18 cellular contexts compared by ENCODE assay signal in the genomic region with DNA sequence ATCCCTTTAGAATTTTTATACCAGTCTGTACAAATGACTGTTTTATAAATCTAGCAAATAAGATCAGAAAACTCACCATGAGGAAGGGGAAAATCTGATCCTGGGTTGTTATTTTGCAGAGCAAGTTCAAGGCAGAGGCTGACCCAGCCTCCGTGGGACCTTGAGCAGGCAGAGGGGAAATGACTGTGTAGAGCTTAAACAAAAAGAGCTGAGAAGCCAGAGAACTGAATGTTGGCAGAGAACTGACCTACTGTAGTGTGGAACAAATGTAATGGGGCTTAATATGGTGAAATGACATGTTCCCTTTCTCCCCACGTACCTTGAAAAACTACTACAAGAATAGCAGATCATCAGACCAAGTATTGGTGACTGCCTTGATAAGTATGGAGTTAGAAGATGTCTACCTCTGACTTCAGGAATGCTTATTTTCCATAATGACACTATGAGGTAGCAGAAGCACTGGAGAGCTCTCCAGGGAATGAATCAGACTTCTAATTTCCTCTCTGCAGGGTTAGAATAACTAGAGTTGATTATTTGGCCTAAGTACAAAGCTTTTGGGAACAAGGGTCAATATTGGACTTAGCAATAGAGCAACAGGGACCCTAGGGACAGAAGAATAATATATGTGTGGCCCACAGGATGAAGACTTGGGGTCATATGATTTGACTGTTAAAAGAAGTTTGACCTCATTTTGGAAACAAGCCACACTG.
"Had no signal": no experiment of that assay in that cellular context is flagged by ENCODE, and none has a peak within 500 bp of the region (broad histone marks: within the 10 kb centered on the region; RNA-seq: fewer than 3 reads in every experiment).

No MANE protein-coding gene starts in this region.

- H3K27ac Mint-ChIP-seq: activated naive CD8-positive, alpha-beta T cell treated with anti-CD3 and anti-CD28 coated beads, Interleukin-2, amount 10 ng/mL, durations not matched to agents 7 days and 5 days; activated T-helper 1 cell treated with anti-CD3 and anti-CD28 coated beads, Interleukin-12 subunit alpha, Interleukin-12 subunit beta, Interleukin-2, Interleukin-4 antibody, amounts not matched to agents 30 ng/mL and 10 ng/mL and 1 ng/mL, durations not matched to agents 14 hours and 24 hours and 36 hours; naive thymus-derived CD8-positive, alpha-beta T cell; type B pancreatic cell had no signal

- H3K36me3 Mint-ChIP-seq: activated naive CD8-positive, alpha-beta T cell treated with anti-CD3 and anti-CD28 coated beads, Interleukin-2, amount 10 ng/mL, durations not matched to agents 7 days and 5 days; naive thymus-derived CD8-positive, alpha-beta T cell; type B pancreatic cell had no signal

- DNase-seq: activated CD4-positive, alpha-beta T cell treated with anti-CD3 and anti-CD28 coated beads, Interleukin-2, amount 50 U/mL, for 1 hour; activated naive CD8-positive, alpha-beta T cell treated with anti-CD3 and anti-CD28 coated beads, Interleukin-2, amount 10 ng/mL, durations not matched to agents 7 days and 5 days; cerebellar nuclear complex; effector memory CD4-positive, alpha-beta T cell; gastrocnemius medialis; heart right ventricle; naive thymus-derived CD8-positive, alpha-beta T cell; nucleus accumbens; posterior cingulate gyrus; stimulated activated CD4-positive, alpha-beta T cell treated with anti-CD3 and anti-CD28 coated beads, Interleukin-4, amount 100 ng/mL, for 24 hours; stimulated activated naive CD4-positive, alpha-beta T cell had no signal

- H3K4me3 ChIP-seq: gastrocnemius medialis, heart right ventricle, right atrium auricular region, skin epidermis had no signal

- H3K4me3 Mint-ChIP-seq: activated naive CD8-positive, alpha-beta T cell treated with anti-CD3 and anti-CD28 coated beads, Interleukin-2, amount 10 ng/mL, durations not matched to agents 7 days and 5 days; activated T-helper 1 cell treated with anti-CD3 and anti-CD28 coated beads, Interleukin-12 subunit alpha, Interleukin-12 subunit beta, Interleukin-2, Interleukin-4 antibody, amounts not matched to agents 30 ng/mL and 10 ng/mL and 1 ng/mL, durations not matched to agents 14 hours and 24 hours and 36 hours; naive thymus-derived CD8-positive, alpha-beta T cell; type B pancreatic cell had no signal

- ATAC-seq: activated CD4-positive, CD25-positive, alpha-beta regulatory T cell treated with anti-CD3 and anti-CD28 coated beads, Interleukin-2, amount 50 U/mL, for 24 hours; gastrocnemius medialis; heart right ventricle; left lobe of liver; naive thymus-derived CD8-positive, alpha-beta T cell had no signal

- FAIRE-seq: islet of Langerhans had no signal

- H3K4me1 Mint-ChIP-seq: activated naive CD8-positive, alpha-beta T cell treated with anti-CD3 and anti-CD28 coated beads, Interleukin-2, amount 10 ng/mL, durations not matched to agents 7 days and 5 days; naive thymus-derived CD8-positive, alpha-beta T cell had no signal

- H3K27me3 Mint-ChIP-seq: activated naive CD8-positive, alpha-beta T cell treated with anti-CD3 and anti-CD28 coated beads, Interleukin-2, amount 10 ng/mL, durations not matched to agents 7 days and 5 days; naive thymus-derived CD8-positive, alpha-beta T cell; type B pancreatic cell had no signal
